In genomic region chrX:139058831-139059495, GRCh38 we compare ENCODE assay signal across 15 cellular contexts.
DNase-seq lines count a peak whose midpoint lies in the region; ATAC-seq and TF ChIP-seq lines count a peak whose summit lies in the region.
"Had no signal": no experiment of that assay in that cellular context is flagged by ENCODE, and none has a peak within 500 bp of the region (broad histone marks: within the 10 kb centered on the region; RNA-seq: fewer than 3 reads in every experiment).

No MANE protein-coding gene starts in this region.

- in situ Hi-C loops in astrocyte of the cerebellum (cut with HindIII; ENCODE audit: low sequenced_read_pairs) = no loop called here

- peak; percentile 41 for DNase-seq in astrocyte of the cerebellum (ENCODE audit: low read depth)
- peak; percentile 37 for DNase-seq in mucosa of gallbladder (ENCODE audit: low spot score)
- DNase-seq in NCI-H1105 (lab: John Stamatoyannopoulos, UW) = no peak
- no peak for DNase-seq in NCI-H2029 (lab: John Stamatoyannopoulos, UW)
- no peak for DNase-seq in activated naive CD4-positive, alpha-beta T cell (lab: John Stamatoyannopoulos, UW)
- DNase-seq: activated CD4-positive, alpha-beta T cell treated with anti-CD3 and anti-CD28 coated beads for 48 hours; activated gamma-delta T cell; cerebellar nuclear complex; gastrocnemius medialis; NCI-H82; nucleus accumbens; stimulated activated CD4-positive, alpha-beta T cell treated with anti-CD3 and anti-CD28 coated beads, Interleukin-15, amount 100 ng/mL, for 24 hours had no signal

- ATAC-seq in GM19035 (IDR thresholded peaks at IDR 0.05; ENCODE audit: unreplicated experiment) = peak; percentile 60
- peak; percentile 54 for ATAC-seq in HG03520 (IDR thresholded peaks at IDR 0.05; ENCODE audit: unreplicated experiment)
- ATAC-seq in HG02938 (IDR thresholded peaks at IDR 0.05; ENCODE audit: unreplicated experiment) = no peak
- ATAC-seq: gastrocnemius medialis had no signal

- no peak for TF ChIP-seq CTCF in astrocyte of the cerebellum (IDR thresholded peaks at IDR 0.05; ENCODE audit: low read depth, low read length, missing control alignments)

- peak overlapping the region; percentile 8 for H3K4me3 ChIP-seq in astrocyte of the cerebellum (ENCODE audit: low read depth, low read length)
- H3K4me3 ChIP-seq: gastrocnemius medialis had no signal

Comparison
In these comparisons a context has a peak if more than half of its experiments do, and no peak if none do; other contexts are left out.
1. DNase-seq: peak in astrocyte of the cerebellum (single experiment) and mucosa of gallbladder (single experiment); none in NCI-H1105 (single experiment), NCI-H2029 (single experiment) and activated naive CD4-positive, alpha-beta T cell (0 of 4).